Comparison of ENCODE assay signal across 19 cellular contexts in genomic region chr12:8904665-8905064, GRCh38. TPM values are rescaled to one million over a fixed set of nuclear protein-coding genes. Genes with fewer than 3 reads are reported as not detected.
DNase-seq lines count a peak whose midpoint lies in the region; ATAC-seq and TF ChIP-seq lines count a peak whose summit lies in the region.
"Had no signal": no experiment of that assay in that cellular context is flagged by ENCODE, and none has a peak within 500 bp of the region (broad histone marks: within the 10 kb centered on the region; RNA-seq: fewer than 3 reads in every experiment).

No MANE protein-coding gene starts in this region.

- TF ChIP-seq CTCF in GM23338 (conservative IDR thresholded peaks at IDR 0.05; ENCODE audit: low read depth in 2 of 2), result no peak
- TF ChIP-seq CTCF in WTC11 (IDR thresholded peaks at IDR 0.05), result no peak

- POLR2A ChIA-PET in WTC11 (lab: Charles Lee), result no interaction called here

- H4K20me1 ChIP-seq in BLaER1, result no peaks in the 10 kb centered on the region
- no peaks in the 10 kb centered on the region for H4K20me1 ChIP-seq in GM23338 (replicated peaks; ENCODE audit: insufficient read depth)

- no peaks in the 10 kb centered on the region for H3F3A ChIP-seq in GM23338 (replicated peaks; ENCODE audit: low read depth)

- no peaks in the 10 kb centered on the region for H3K9me2 ChIP-seq in GM23338 (ENCODE audit: insufficient read depth)

- peaks cover 10% of the 10 kb centered on the region for H3K9me3 ChIP-seq in BLaER1
- H3K9me3 ChIP-seq in iPS-20b (ENCODE audit: insufficient read depth, low read depth, low read length), result peaks cover 5% of the 10 kb centered on the region; the same call in 1 of the 2 replicates
- H3K9me3 ChIP-seq: SJSA1 had no signal

- H3K4me1 Mint-ChIP-seq in GM23338, result peaks cover 34% of the 10 kb centered on the region
- H3K4me1 Mint-ChIP-seq in WTC11, result peaks cover 49% of the 10 kb centered on the region

- H3K36me3 ChIP-seq in BLaER1, result no peaks in the 10 kb centered on the region
- no peaks in the 10 kb centered on the region for H3K36me3 ChIP-seq in GM23338 (ENCODE audit: insufficient read depth)
- H3K36me3 ChIP-seq in iPS-20b (ENCODE audit: insufficient read depth, low read depth, low read length), result no peaks in the 10 kb centered on the region
- H3K36me3 ChIP-seq: SJSA1 had no signal

- DNase-seq in GM23338 (ENCODE audit: low spot score) (no peak), WTC11 (ENCODE audit: low spot score) (no peak), DMS53 (lab: John Stamatoyannopoulos, UW) (no peak), NCI-H1105 (lab: John Stamatoyannopoulos, UW) (no peak)
- no peak for DNase-seq in activated CD4-positive, CD25-positive, alpha-beta regulatory T cell treated with anti-CD3 and anti-CD28 coated beads, Interleukin-2, amount 50 U/mL, for 72 hours
- DNase-seq: DMS79 treated with DMSO at 0.1 percent for 48 hours, HCEC 1CT, NCI-H1105 treated with DMSO at 0.1 percent for 48 hours, NCI-H1694, NCI-H2081 treated with DMSO at 0.1 percent for 48 hours, NCI-H510A treated with DMSO at 0.1 percent for 48 hours, NCI-H774, PC-9 had no signal

- H3K9ac ChIP-seq in BLaER1 (no peak overlapping the region), iPS-20b (ENCODE audit: low read depth, low read length) (peak overlapping the region; percentile 45; the same call in 1 of the 2 replicates)

- peaks cover 9% of the 10 kb centered on the region for H3K27me3 Mint-ChIP-seq in GM23338 (ENCODE audit: insufficient read depth, low read depth, poor library complexity)
- H3K27me3 Mint-ChIP-seq in WTC11 (ENCODE audit: low read depth), result no peaks in the 10 kb centered on the region

- H3K27me3 ChIP-seq in BLaER1, result no peaks in the 10 kb centered on the region
- no peaks in the 10 kb centered on the region for H3K27me3 ChIP-seq in GM23338 (ENCODE audit: insufficient read depth)
- H3K27me3 ChIP-seq in iPS-20b (ENCODE audit: insufficient read depth, low read length), result no peaks in the 10 kb centered on the region
- H3K27me3 ChIP-seq: SJSA1 had no signal

- H3K9me3 Mint-ChIP-seq in GM23338 (peaks cover 33% of the 10 kb centered on the region), WTC11 (peaks cover 30% of the 10 kb centered on the region)

- H3K36me3 Mint-ChIP-seq in GM23338 (ENCODE audit: low read depth) (peaks cover 45% of the 10 kb centered on the region), WTC11 (peaks cover 34% of the 10 kb centered on the region)

- H3K27ac Mint-ChIP-seq in GM23338, result peak overlapping the region; percentile 82
- H3K27ac Mint-ChIP-seq in WTC11, result peak overlapping the region; percentile 69

- H3K4me2 ChIP-seq in BLaER1, result peak overlapping the region; percentile 4; the same call in 1 of the 2 replicates
- no peak overlapping the region for H3K4me2 ChIP-seq in GM23338
- H3K4me2 ChIP-seq: PC-9 had no signal

- H3K27ac ChIP-seq in BLaER1 (no peak overlapping the region), GM23338 (ENCODE audit: low read depth) (0 out of 2 replicates have a peak overlapping the region, but pooled peaks have one; percentile 41), iPS-20b (ENCODE audit: low read length) (no peak overlapping the region)
- H3K27ac ChIP-seq: C4-2B, PC-9, RWPE1, SJSA1 had no signal

- no peak overlapping the region for H2AFZ ChIP-seq in GM23338
- H2AFZ ChIP-seq: PC-9 had no signal

- ATAC-seq in GM23338, result no peak
- no peak for ATAC-seq in WTC11
- no peak for ATAC-seq in HG02870 (IDR thresholded peaks at IDR 0.05; ENCODE audit: unreplicated experiment)

- H3K4me1 ChIP-seq in BLaER1 (peaks cover 9% of the 10 kb centered on the region; the same call in 1 of the 2 replicates), GM23338 (ENCODE audit: insufficient read depth) (peaks cover 24% of the 10 kb centered on the region), iPS-20b (ENCODE audit: insufficient read depth, low read length) (peaks cover 13% of the 10 kb centered on the region; the same call in 1 of the 2 replicates)
- H3K4me1 ChIP-seq: SJSA1 had no signal

- no peak overlapping the region for H3K4me3 ChIP-seq in BLaER1
- H3K4me3 ChIP-seq in GM23338, result no peak overlapping the region
- H3K4me3 ChIP-seq in iPS-20b (ENCODE audit: low read length), result no peak overlapping the region
- H3K4me3 ChIP-seq: PC-9, SJSA1 had no signal

- H3K79me2 ChIP-seq in GM23338 (replicated peaks; ENCODE audit: insufficient read depth), result no peaks in the 10 kb centered on the region

- H3K4me3 Mint-ChIP-seq in GM23338, result no peak overlapping the region
- H3K4me3 Mint-ChIP-seq in WTC11, result no peak overlapping the region

- CTCF ChIA-PET in WTC11 (lab: Charles Lee), result interaction anchor here (1.3 kb wide), 1 partner anchor 14 kb away, joined by 6 read pairs; no protein-coding TSS in a partner anchor

TF ChIP-seq in GM23338, 12 proteins besides CTCF, POLR2A, EP300 and RAD21 (continues in another document):
- no peak for TF ChIP-seq STAT1 (IDR thresholded peaks at IDR 0.05; ENCODE audit: unreplicated experiment)
- no peak for TF ChIP-seq EZH2phosphoT487 (IDR thresholded peaks at IDR 0.05; ENCODE audit: unreplicated experiment)
- no peak for TF ChIP-seq REST (IDR thresholded peaks at IDR 0.05; ENCODE audit: unreplicated experiment)
- TF ChIP-seq POLR2AphosphoS5 (IDR thresholded peaks at IDR 0.05; ENCODE audit: low read depth), result no peak

TF ChIP-seq in WTC11, 78 proteins besides CTCF, POLR2A, EP300 and RAD21 (continues in another document):
- TF ChIP-seq ESRRA (CRISPR knock-in tag; IDR thresholded peaks at IDR 0.05; ENCODE audit: borderline replicate concordance), result no peak
- TF ChIP-seq JUN (CRISPR knock-in tag; IDR thresholded peaks at IDR 0.05), result no peak
- TF ChIP-seq E2F4 (CRISPR knock-in tag; IDR thresholded peaks at IDR 0.05; ENCODE audit: borderline replicate concordance, low read depth), result no peak
- TF ChIP-seq IRF2 (CRISPR knock-in tag; IDR thresholded peaks at IDR 0.05; ENCODE audit: borderline replicate concordance, low read depth), result no peak
- no peak for TF ChIP-seq NFATC4 (CRISPR knock-in tag; IDR thresholded peaks at IDR 0.05)
- TF ChIP-seq ARID4B (CRISPR knock-in tag; IDR thresholded peaks at IDR 0.05; ENCODE audit: borderline replicate concordance), result no peak
- TF ChIP-seq IRF1 (CRISPR knock-in tag; IDR thresholded peaks at IDR 0.05), result no peak

RNA-seq across cellular contexts. Expression of gene PHC1, which starts 9.6 kb away (rescaled TPM):
- total RNA-seq in GM23338 (2014; rRNA removed; shearing (Covaris generic)), result 1,003 and 1,069 TPM in 2 replicates
- 252 and 303 TPM in 2 replicates for polyA plus RNA-seq in GM23338 (2016; fragmentation: Nextera tagmentation; extraction: Ambion mirVana)
- 733 to 940 TPM (median 913 TPM) in 3 replicates for total RNA-seq in WTC11 (2021)

RNA-seq across cellular contexts. Expression of gene M6PR, which starts 44.8 kb away (rescaled TPM):
- total RNA-seq in GM23338 (2014; rRNA removed; shearing (Covaris generic)), result 66.8 and 103 TPM in 2 replicates
- polyA plus RNA-seq in GM23338 (2016; fragmentation: Nextera tagmentation; extraction: Ambion mirVana), result 147 and 159 TPM in 2 replicates
- total RNA-seq in WTC11 (2021), result 106 to 139 TPM (median 112 TPM) in 3 replicates
